In the genomic region with DNA sequence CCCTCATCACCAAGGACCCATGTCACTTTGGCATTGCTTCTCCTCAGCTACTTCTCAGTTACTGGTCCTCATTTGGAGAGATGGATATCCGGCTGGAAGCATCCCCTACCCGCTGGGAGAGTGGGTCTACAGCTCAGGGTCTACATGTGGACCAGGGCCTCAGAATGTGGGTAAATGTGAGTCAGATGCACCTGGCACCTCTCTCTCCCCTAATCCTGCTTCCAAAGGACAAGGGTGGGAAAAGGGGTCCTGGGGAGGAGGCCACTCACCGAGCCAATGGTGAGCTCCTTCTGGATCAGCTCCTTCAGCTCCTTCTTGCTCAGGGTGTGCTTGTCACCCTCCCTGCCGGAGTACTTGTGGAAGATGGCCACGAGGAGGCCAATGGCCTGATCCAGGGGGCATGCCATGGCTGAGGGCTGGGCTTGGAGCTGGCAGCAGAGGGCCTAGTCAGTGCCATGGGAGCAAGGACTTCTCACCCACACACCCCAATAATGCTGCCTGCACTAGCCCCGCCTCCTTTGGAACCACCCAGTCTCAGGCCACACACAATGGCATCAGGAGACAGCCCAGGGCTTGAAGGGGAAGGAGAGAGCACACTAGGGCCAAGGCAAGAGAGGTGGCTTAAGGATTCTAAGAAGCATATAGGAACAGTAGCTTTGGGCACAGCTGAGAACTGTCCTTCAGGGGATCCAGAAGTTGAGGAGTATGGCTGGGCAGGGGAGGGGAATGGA, we compare ENCODE assay signal across 8 cellular contexts. TPM values are rescaled to one million over a fixed set of nuclear protein-coding genes. Genes with fewer than 3 reads are reported as not detected.
DNase-seq lines count a peak whose midpoint lies in the region; ATAC-seq, FAIRE-seq and TF ChIP-seq lines count a peak whose summit lies in the region.

No MANE protein-coding gene starts in this region.

- peak; percentile 51 to 56 for DNase-seq in PC-9
- peak; percentile 76 for DNase-seq in MCF 10A (ENCODE audit: unreplicated experiment)
- DNase-seq in keratinocyte (ENCODE audit: low read depth, low spot score): peak; percentile 59
- peak; percentile 73 for DNase-seq in stimulated activated CD8-positive, alpha-beta memory T cell treated with anti-CD3 and anti-CD28 coated beads, Interleukin-4, amount 100 ng/mL, for 48 hours
- DNase-seq in KG1 (lab: John Stamatoyannopoulos, UW): no peak
- DNase-seq in NCI-H2029 (lab: John Stamatoyannopoulos, UW): no peak

- H4K20me1 ChIP-seq in PC-9 (ENCODE audit: insufficient read depth) (peaks cover 10% of the 10 kb centered on the region), keratinocyte (ENCODE audit: control insufficient read depth, extremely low read depth, insufficient read depth, low read length) (peaks cover 8% of the 10 kb centered on the region)

- peaks cover 62% of the 10 kb centered on the region for H3K4me1 Mint-ChIP-seq in MCF 10A (ENCODE audit: insufficient read depth, unreplicated experiment)

- H3K4me2 ChIP-seq in PC-9 (peak overlapping the region; percentile 97), keratinocyte (ENCODE audit: control insufficient read depth, extremely low read depth, insufficient read depth, low read depth, low read length) (peak overlapping the region; percentile 100)

- H3F3A ChIP-seq in PC-9 (ENCODE audit: insufficient read depth, low read depth): peaks cover 79% of the 10 kb centered on the region

- peaks cover 27% of the 10 kb centered on the region for H3K36me3 Mint-ChIP-seq in MCF 10A (ENCODE audit: insufficient read depth, unreplicated experiment)

- H3K27me3 ChIP-seq in PC-9 (ENCODE audit: insufficient read depth, low read depth) (no peaks in the 10 kb centered on the region), keratinocyte (ENCODE audit: control insufficient read depth, extremely low read depth, insufficient read depth, low read length) (no peaks in the 10 kb centered on the region)

- CTCF ChIA-PET in PC-9 (lab: Charles Lee) (interaction anchor here (0.9 to 2.2 kb wide), 2 partner anchors 31 to 33 kb away, joined by 4 to 12 read pairs; no protein-coding TSS in a partner anchor), MCF 10A (lab: Yijun Ruan, JAX) (interaction anchor here (0.6 to 11.3 kb wide), 15 partner anchors 9 to 431 kb away, joined by 3 to 224 read pairs (median 4); a partner anchor contains a TSS)

- H3K36me3 ChIP-seq in PC-9 (ENCODE audit: low read depth) (peaks cover 11% of the 10 kb centered on the region), keratinocyte (ENCODE audit: control insufficient read depth in 2 of 2, extremely low read depth in 1 of 2, insufficient read depth in 2 of 2, low read length in 2 of 2) (peaks cover 2 to 15% of the 10 kb centered on the region in 2 experiments)

- no peaks in the 10 kb centered on the region for H3K27me3 Mint-ChIP-seq in MCF 10A (ENCODE audit: insufficient read depth, unreplicated experiment)

- BruUV-seq in PC-9 (replicated peaks; lab: Mats Ljungman, UMichigan): TSS peak; percentile 65
- TSS peak; percentile 77 for BruUV-seq in MCF 10A (replicated peaks; lab: Mats Ljungman, UMichigan)

- no peaks in the 10 kb centered on the region for H3K9me1 ChIP-seq in keratinocyte (ENCODE audit: control insufficient read depth, extremely low read depth, insufficient read depth, low read length)

- H3K4me3 ChIP-seq in PC-9 (peak overlapping the region; percentile 85), keratinocyte (ENCODE audit: control insufficient read depth in 2 of 3, extremely low read depth in 1 of 3, insufficient read depth in 2 of 3, low read depth in 1 of 3, low read length in 3 of 3) (peak overlapping the region; percentile 64 to 100 (median 95))

- H2AFZ ChIP-seq in PC-9 (no peak overlapping the region), keratinocyte (ENCODE audit: control insufficient read depth, low read length) (no peak overlapping the region)

- H3K9ac ChIP-seq in keratinocyte (ENCODE audit: control insufficient read depth, extremely low read depth, insufficient read depth, low read length): peak overlapping the region; percentile 99

- no peaks in the 10 kb centered on the region for H3K9me2 ChIP-seq in PC-9 (ENCODE audit: insufficient read depth)

- POLR2A ChIA-PET in PC-9 (lab: Charles Lee; ENCODE audit: unreplicated experiment): interaction anchor here (0.5 to 2.1 kb wide), 9 partner anchors 10 to 442 kb away, joined by 3 to 25 read pairs (median 7); a partner anchor contains a TSS
- POLR2A ChIA-PET in MCF 10A (lab: Yijun Ruan, JAX): interaction anchor here (0.6 to 36.1 kb wide), 13 partner anchors 18 to 1647 kb away, joined by 3 to 2106 read pairs (median 11); a partner anchor contains a TSS

- peak overlapping the region; percentile 81 for H3K27ac ChIP-seq in PC-9
- H3K27ac ChIP-seq in keratinocyte (ENCODE audit: control insufficient read depth, insufficient read depth, low read length): peak overlapping the region; percentile 99

- peak; percentile 20 for FAIRE-seq in keratinocyte (lab: Jason Lieb, UNC)

- peaks cover 65% of the 10 kb centered on the region for H3K4me1 ChIP-seq in PC-9 (replicated peaks; ENCODE audit: insufficient read depth)
- peaks cover 60% of the 10 kb centered on the region for H3K4me1 ChIP-seq in keratinocyte (ENCODE audit: control insufficient read depth, extremely low read depth, insufficient read depth, low read length)

- dilution Hi-C loops in keratinocyte (cut with MboI; ENCODE audit: extremely low pct_ligation_motif_present, low sequenced_read_pairs): no loop called here

- peak overlapping the region; percentile 99 for H3K4me3 Mint-ChIP-seq in MCF 10A (ENCODE audit: unreplicated experiment)

- peak overlapping the region; percentile 75 for H3K27ac Mint-ChIP-seq in MCF 10A (ENCODE audit: low read depth, unreplicated experiment)

- no peak; the same call in 1 of the 2 replicates for TF ChIP-seq CTCF in PC-9 (conservative IDR thresholded peaks at IDR 0.05)
- TF ChIP-seq CTCF in MCF 10A (IDR thresholded peaks at IDR 0.05; ENCODE audit: unreplicated experiment): no peak
- peak in 1 of 3 experiments; percentile 8 for TF ChIP-seq CTCF in keratinocyte (optimal IDR thresholded peaks at IDR 0.05 in 1 of 3, IDR thresholded peaks at IDR 0.05 in 1 of 3, conservative IDR thresholded peaks at IDR 0.05 in 1 of 3; ENCODE audit: extremely low read depth in 1 of 3, insufficient read depth in 2 of 3, low read length in 3 of 3)

- H3K79me2 ChIP-seq in PC-9 (ENCODE audit: low read depth): peaks cover 21% of the 10 kb centered on the region
- H3K79me2 ChIP-seq in keratinocyte (ENCODE audit: control insufficient read depth, insufficient read depth, low read length): peaks cover 16% of the 10 kb centered on the region

- no peaks in the 10 kb centered on the region for H3K9me3 ChIP-seq in PC-9 (ENCODE audit: insufficient read depth, low read depth)
- no peaks in the 10 kb centered on the region for H3K9me3 ChIP-seq in keratinocyte (ENCODE audit: control insufficient read depth, low read depth, low read length)

- intact Hi-C loops in PC-9 (cut with micrococcal nuclease; ENCODE audit: unreplicated experiment): loop anchor here (10.0 kb wide), 1 partner anchor 430 kb away; a partner anchor contains a TSS
- intact Hi-C loops in MCF 10A (cut with micrococcal nuclease): loop anchor here (1.0 to 5.0 kb wide), 2 partner anchors 10 to 137 kb away; a partner anchor contains a TSS

- peak; percentile 42 for ATAC-seq in GM18868 (IDR thresholded peaks at IDR 0.05; ENCODE audit: unreplicated experiment)
- ATAC-seq in GM19395 (IDR thresholded peaks at IDR 0.05; ENCODE audit: unreplicated experiment): no peak

- H3K9me3 Mint-ChIP-seq in MCF 10A (ENCODE audit: unreplicated experiment): no peaks in the 10 kb centered on the region

RNA-seq across cellular contexts. Expression of a gene that starts 0.7 kb away (rescaled TPM):
- 873 and 994 TPM in 2 replicates for total RNA-seq in PC-9 (2021)
- total RNA-seq in MCF 10A (2022): 2,571 and 2,904 TPM in 2 replicates
- 1,608 to 5,801 TPM (median 2,598 TPM) in 3 replicates for polyA plus RNA-seq in keratinocyte
- polyA plus RNA-seq in keratinocyte (2011; ENCODE audit: low read depth): 9,460 TPM
- 2,886 and 4,097 TPM in 2 replicates for polyA plus RNA-seq in keratinocyte (2011; cell fraction: cytosol; rRNA removed)
- polyA plus RNA-seq in keratinocyte (2011; cell fraction: nucleus; rRNA removed): 986 and 1,204 TPM in 2 replicates
- polyA plus RNA-seq in keratinocyte (2012; ENCODE audit: low replicate concordance): 5,777 and 7,954 TPM in 2 replicates
- 688 to 4,480 TPM (median 1,878 TPM) in 3 replicates for polyA minus RNA-seq in keratinocyte
- polyA minus RNA-seq in keratinocyte (2011; cell fraction: cytosol; rRNA and poly(A)+ RNA removed): 8,278 TPM
- polyA minus RNA-seq in keratinocyte (2011; cell fraction: nucleus; rRNA and poly(A)+ RNA removed): 423 and 447 TPM in 2 replicates

RNA-seq across cellular contexts. Expression of a gene that starts 5.6 kb away (rescaled TPM):
- 7.2 and 11.1 TPM in 2 replicates for total RNA-seq in PC-9 (2021)
- total RNA-seq in MCF 10A (2022): not detected in 2 replicates
- 0.20 to 0.76 TPM (median 0.24 TPM) in 3 replicates for polyA plus RNA-seq in keratinocyte
- polyA plus RNA-seq in keratinocyte (2011; ENCODE audit: low read depth): not detected
- polyA plus RNA-seq in keratinocyte (2011; cell fraction: cytosol; rRNA removed): 0.22 and 0.74 TPM in 2 replicates
- not detected in 2 replicates for polyA plus RNA-seq in keratinocyte (2011; cell fraction: nucleus; rRNA removed)
- polyA plus RNA-seq in keratinocyte (2012; ENCODE audit: low replicate concordance): 0.57 and 1.0 TPM in 2 replicates
- not detected in 3 replicates for polyA minus RNA-seq in keratinocyte
- polyA minus RNA-seq in keratinocyte (2011; cell fraction: cytosol; rRNA and poly(A)+ RNA removed): not detected
- polyA minus RNA-seq in keratinocyte (2011; cell fraction: nucleus; rRNA and poly(A)+ RNA removed): not detected in 2 replicates

RNA-seq across cellular contexts. Expression of a gene that starts 10.5 kb away (rescaled TPM):
- total RNA-seq in PC-9 (2021) (303 and 346 TPM in 2 replicates), MCF 10A (2022) (27.2 and 60.7 TPM in 2 replicates)
- 21.4 to 40.2 TPM (median 26.7 TPM) in 3 replicates for polyA plus RNA-seq in keratinocyte
- 10.6 TPM for polyA plus RNA-seq in keratinocyte (2011; ENCODE audit: low read depth)
- 34.4 and 39.6 TPM in 2 replicates for polyA plus RNA-seq in keratinocyte (2011; cell fraction: cytosol; rRNA removed)
- polyA plus RNA-seq in keratinocyte (2011; cell fraction: nucleus; rRNA removed): 24.4 and 25.2 TPM in 2 replicates
- polyA plus RNA-seq in keratinocyte (2012; ENCODE audit: low replicate concordance): 26.4 and 34.9 TPM in 2 replicates
- polyA minus RNA-seq in keratinocyte: 6.5 to 13.9 TPM (median 6.6 TPM) in 3 replicates
- 12.3 TPM for polyA minus RNA-seq in keratinocyte (2011; cell fraction: cytosol; rRNA and poly(A)+ RNA removed)
- polyA minus RNA-seq in keratinocyte (2011; cell fraction: nucleus; rRNA and poly(A)+ RNA removed): 4.0 and 9.2 TPM in 2 replicates

RNA-seq across cellular contexts. Expression of a gene that starts 14.0 kb away (rescaled TPM):
- total RNA-seq in PC-9 (2021) (1.5 and 2.4 TPM in 2 replicates), MCF 10A (2022) (85.7 and 90.0 TPM in 2 replicates)
- polyA plus RNA-seq in keratinocyte: 12.6 to 24.0 TPM (median 15.1 TPM) in 3 replicates
- 1.9 TPM for polyA plus RNA-seq in keratinocyte (2011; ENCODE audit: low read depth)
- 10.1 and 13.0 TPM in 2 replicates for polyA plus RNA-seq in keratinocyte (2011; cell fraction: cytosol; rRNA removed)
- 47.3 and 67.5 TPM in 2 replicates for polyA plus RNA-seq in keratinocyte (2011; cell fraction: nucleus; rRNA removed)
- polyA plus RNA-seq in keratinocyte (2012; ENCODE audit: low replicate concordance): 5.7 and 8.9 TPM in 2 replicates
- polyA minus RNA-seq in keratinocyte: 11.7 to 24.9 TPM (median 20.5 TPM) in 3 replicates
- polyA minus RNA-seq in keratinocyte (2011; cell fraction: cytosol; rRNA and poly(A)+ RNA removed): 8.2 TPM
- polyA minus RNA-seq in keratinocyte (2011; cell fraction: nucleus; rRNA and poly(A)+ RNA removed): 4.5 and 6.0 TPM in 2 replicates

RNA-seq across cellular contexts. Expression of a gene that starts 30.5 kb away (rescaled TPM):
- total RNA-seq in PC-9 (2021) (145 and 147 TPM in 2 replicates), MCF 10A (2022) (5,064 and 5,163 TPM in 2 replicates)
- 10,013 to 12,757 TPM (median 12,412 TPM) in 3 replicates for polyA plus RNA-seq in keratinocyte
- 458 TPM for polyA plus RNA-seq in keratinocyte (2011; ENCODE audit: low read depth)
- 13,371 and 15,299 TPM in 2 replicates for polyA plus RNA-seq in keratinocyte (2011; cell fraction: cytosol; rRNA removed)
- polyA plus RNA-seq in keratinocyte (2011; cell fraction: nucleus; rRNA removed): 5,726 and 5,807 TPM in 2 replicates
- polyA plus RNA-seq in keratinocyte (2012; ENCODE audit: low replicate concordance): 4,632 and 22,100 TPM in 2 replicates
- 1,263 to 3,266 TPM (median 2,756 TPM) in 3 replicates for polyA minus RNA-seq in keratinocyte
- 8,282 TPM for polyA minus RNA-seq in keratinocyte (2011; cell fraction: cytosol; rRNA and poly(A)+ RNA removed)
- 436 and 624 TPM in 2 replicates for polyA minus RNA-seq in keratinocyte (2011; cell fraction: nucleus; rRNA and poly(A)+ RNA removed)

Comparison
In these comparisons a context has a peak if more than half of its experiments do, and no peak if none do; other contexts are left out.
1. DNase-seq: peak in PC-9 (2 of 2), MCF 10A (single experiment), keratinocyte (single experiment) and stimulated activated CD8-positive, alpha-beta memory T cell treated with anti-CD3 and anti-CD28 coated beads, Interleukin-4, amount 100 ng/mL, for 48 hours (single experiment); none in KG1 (single experiment) and NCI-H2029 (single experiment).